In the genomic region with DNA sequence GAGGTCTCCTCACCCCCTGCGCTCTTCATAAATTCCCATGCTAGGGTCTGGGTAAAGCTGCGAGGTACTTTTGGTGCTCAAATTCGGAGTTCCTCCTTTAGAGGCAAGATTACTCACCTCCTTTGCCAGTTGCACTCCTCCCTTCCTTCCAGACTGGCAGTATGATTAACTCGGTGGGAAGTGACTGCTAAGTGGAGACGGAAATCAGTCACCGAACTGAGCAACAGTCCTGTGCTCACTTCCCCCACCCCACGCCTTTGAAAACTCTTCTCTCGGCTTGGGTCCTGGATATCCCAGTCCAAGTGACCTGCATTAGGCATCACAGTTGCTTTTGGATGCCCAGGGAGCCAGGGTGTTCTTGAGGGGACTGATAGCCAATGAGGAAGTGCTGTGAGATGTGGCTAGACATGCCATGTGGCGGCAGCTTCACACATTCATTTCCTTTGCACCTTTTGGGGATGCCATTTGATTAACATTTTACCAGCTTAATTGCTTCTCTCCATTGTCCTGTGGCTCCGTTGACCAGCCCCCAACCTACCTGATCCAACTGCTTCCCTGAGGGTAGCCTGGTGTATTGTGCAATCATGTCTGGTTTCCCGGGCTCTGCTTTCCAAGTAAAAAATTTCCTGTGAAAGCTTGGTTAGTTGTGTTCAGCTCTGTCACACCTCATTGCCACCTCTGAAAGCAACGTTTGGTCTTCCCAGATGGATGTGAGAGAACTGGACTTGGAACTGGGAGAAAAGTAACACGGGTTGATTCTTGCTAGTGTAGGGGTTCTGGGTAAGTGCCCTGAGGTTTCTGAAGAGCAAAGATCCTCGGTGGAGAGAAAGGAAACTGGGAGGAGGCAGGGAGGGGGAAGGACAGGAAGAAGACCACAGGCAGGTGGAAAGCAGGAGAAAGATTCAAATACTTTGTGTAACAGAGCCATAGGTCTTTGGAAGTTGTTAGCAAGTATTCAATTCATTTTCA, we compare ENCODE assay signal across 8 cellular contexts. TPM values are rescaled to one million over a fixed set of nuclear protein-coding genes. Genes with fewer than 3 reads are reported as not detected.
A peak's percentile ranks its signal among the peaks of the same experiment; 100 is the strongest.
DNase-seq lines count a peak whose midpoint lies in the region; ATAC-seq and TF ChIP-seq lines count a peak whose summit lies in the region.

No MANE protein-coding gene starts in this region.

- TF ChIP-seq CTCF in AG09309 (IDR thresholded peaks at IDR 0.05; ENCODE audit: control insufficient read depth, insufficient read depth, low read depth, low read length, missing control alignments) = no peak

- peaks cover 0 to 3% of the 10 kb centered on the region in 2 donors for H3K36me3 ChIP-seq in stomach smooth muscle (ENCODE audit: control insufficient read depth in 2 of 2, insufficient read depth in 2 of 2, low read length in 2 of 2)

- H3K9ac ChIP-seq in stomach smooth muscle (ENCODE audit: low read length in 2 of 2) = peak overlapping the region; percentile 83 to 85

- peak; percentile 38 for ATAC-seq in GM18909 (IDR thresholded peaks at IDR 0.05; ENCODE audit: poor library complexity, unreplicated experiment)
- ATAC-seq in HG03175 (IDR thresholded peaks at IDR 0.05; ENCODE audit: unreplicated experiment) = peak; percentile 25
- ATAC-seq in esophagus mucosa = peak; percentile 85

- no peaks in the 10 kb centered on the region for H3K9me3 ChIP-seq in stomach smooth muscle (ENCODE audit: control insufficient read depth in 2 of 2, low read length in 2 of 2)

- H3K4me3 ChIP-seq in AG09309 (ENCODE audit: control insufficient read depth, low read depth, low read length) (peak overlapping the region; percentile 92), stomach smooth muscle (ENCODE audit: low read length in 2 of 2) (peak overlapping the region; percentile 94 to 98)

- H3K4me1 ChIP-seq in stomach smooth muscle (ENCODE audit: control insufficient read depth, insufficient read depth, low read length) = peaks cover 19% of the 10 kb centered on the region

- no peaks in the 10 kb centered on the region for H3K27me3 ChIP-seq in stomach smooth muscle (ENCODE audit: control insufficient read depth in 1 of 2, insufficient read depth in 2 of 2, low read length in 2 of 2)

- peak overlapping the region; percentile 85 for H3K27ac ChIP-seq in stomach smooth muscle (ENCODE audit: low read length)

- DNase-seq in AG09309 (ENCODE audit: low read depth) = no peak
- peak; percentile 79 for DNase-seq in NOMO-1 treated with dmso at 0.1 percent for 144 hours (lab: John Stamatoyannopoulos, UW; ENCODE audit: unreplicated experiment)
- DNase-seq in activated CD8-positive, alpha-beta memory T cell treated with anti-CD3 and anti-CD28 coated beads, Interleukin-2, amount 50 U/mL, for 48 hours = peak; percentile 81
- peak; percentile 47 for DNase-seq in myocyte (ENCODE audit: low read depth)

RNA-seq across cellular contexts. Expression of a gene that starts 1.0 kb away (rescaled TPM):
- total RNA-seq in esophagus mucosa (76.4 TPM), myocyte (4.9 and 5.2 TPM in 2 replicates)
- polyA plus RNA-seq in myocyte (2012) = 14.8 TPM

RNA-seq across cellular contexts. Expression of a gene that starts 8.9 kb away (rescaled TPM):
- 22.8 TPM for total RNA-seq in esophagus mucosa
- total RNA-seq in myocyte = 21.1 and 22.2 TPM in 2 replicates
- 32.1 TPM for polyA plus RNA-seq in myocyte (2012)

RNA-seq across cellular contexts. Expression of a gene that starts 15.1 kb away (rescaled TPM):
- 119 TPM for total RNA-seq in esophagus mucosa
- total RNA-seq in myocyte = 125 and 145 TPM in 2 replicates
- 173 TPM for polyA plus RNA-seq in myocyte (2012)

RNA-seq across cellular contexts. Expression of a gene that starts 15.6 kb away (rescaled TPM):
- total RNA-seq in esophagus mucosa (16.2 TPM), myocyte (33.2 and 36.2 TPM in 2 replicates)
- 26.3 TPM for polyA plus RNA-seq in myocyte (2012)

RNA-seq across cellular contexts. Expression of a gene that starts 34.2 kb away (rescaled TPM):
- total RNA-seq in esophagus mucosa (0.04 TPM), myocyte (0.05 and 0.16 TPM in 2 replicates)
- polyA plus RNA-seq in myocyte (2012) = 0.01 TPM

Comparison
In these comparisons a context has a peak if more than half of its experiments do, and no peak if none do; other contexts are left out.
1. ATAC-seq: peak in every context shown above with its lines; median percentile 85 in esophagus mucosa; 38 in GM18909; 25 in HG03175.
2. RNA of a gene that starts 1.0 kb away (total RNA-seq): 76.4 TPM in esophagus mucosa (single experiment); 4.9 to 5.2 TPM in myocyte; every median in the first group is over 10 times any median in the second.